ENCODE assay signal across 8 cellular contexts in the genomic region with DNA sequence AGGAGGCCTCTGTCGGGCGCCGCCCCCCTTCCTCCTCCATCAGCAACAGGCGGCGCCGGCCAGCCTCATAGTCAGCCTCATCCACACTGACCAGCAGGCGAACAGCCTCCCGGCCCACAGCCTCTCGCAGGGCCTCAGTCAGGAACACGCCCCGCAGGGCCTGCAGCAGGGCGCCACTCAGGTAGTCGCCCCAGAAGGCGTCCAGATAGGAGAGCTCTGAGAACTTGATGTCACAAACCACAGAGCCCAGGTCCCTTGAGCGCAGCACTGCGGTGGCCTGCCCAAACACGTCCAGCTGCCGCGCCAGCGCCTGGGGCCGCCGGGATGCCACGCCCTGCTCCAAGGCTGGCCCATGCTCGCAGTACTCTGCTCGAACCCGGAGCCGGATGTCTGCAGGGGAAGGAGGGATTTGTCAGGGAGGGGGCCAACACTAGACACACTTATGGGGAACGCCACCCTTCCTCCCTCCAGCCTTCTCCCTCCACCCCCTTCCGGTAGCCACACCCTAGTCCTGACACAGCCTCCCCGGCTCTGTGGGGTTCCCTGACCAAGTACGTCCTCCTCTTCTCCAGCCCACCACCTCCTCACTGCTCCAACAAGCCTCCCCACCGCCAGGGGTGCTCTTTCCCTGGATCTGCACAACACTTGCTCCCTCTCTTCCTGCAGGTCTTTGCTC. TPM values are rescaled to one million over a fixed set of nuclear protein-coding genes. Genes with fewer than 3 reads are reported as not detected.
DNase-seq lines count a peak whose midpoint lies in the region; ATAC-seq and TF ChIP-seq lines count a peak whose summit lies in the region.

No MANE protein-coding gene starts in this region.

- H3K4me1 ChIP-seq in OCI-LY3 (ENCODE audit: low read length), result peaks cover 61% of the 10 kb centered on the region
- peaks cover 26 to 44% of the 10 kb centered on the region in 2 donors for H3K4me1 ChIP-seq in mucosa of rectum (ENCODE audit: control insufficient read depth in 2 of 2, insufficient read depth in 2 of 2, low read length in 2 of 2)

- H3K36me3 Mint-ChIP-seq in activated naive CD8-positive, alpha-beta T cell, result peaks cover 13% of the 10 kb centered on the region

- H3K79me2 ChIP-seq in OCI-LY3 (ENCODE audit: low read length), result peaks cover 32% of the 10 kb centered on the region

- H2AFZ ChIP-seq in OCI-LY3 (ENCODE audit: low read depth, low read length), result no peak overlapping the region

- peak overlapping the region; percentile 21 for H3K4me2 ChIP-seq in OCI-LY3 (ENCODE audit: low read length)

- TF ChIP-seq CTCF in GM12873 (IDR thresholded peaks at IDR 0.05; ENCODE audit: insufficient read depth, low read depth, low read length, missing control alignments) (peak; percentile 66), OCI-LY3 (IDR thresholded peaks at IDR 0.05; ENCODE audit: low read depth, low read length) (peak; percentile 32)

- peaks cover 78% of the 10 kb centered on the region for H3K4me1 Mint-ChIP-seq in activated naive CD8-positive, alpha-beta T cell (ENCODE audit: low read depth)

- H3K9ac ChIP-seq in OCI-LY3 (ENCODE audit: low read length) (peak overlapping the region; percentile 12; the same call in 1 of the 2 replicates), mucosa of rectum (ENCODE audit: low read depth in 1 of 2, low read length in 2 of 2) (peak overlapping the region in 1 of 2 donors; percentile 54)

- H4K20me1 ChIP-seq in OCI-LY3 (ENCODE audit: insufficient read depth, low read length), result no peaks in the 10 kb centered on the region

- DNase-seq in H7 (peak; percentile 82), NCI-H1105 (lab: John Stamatoyannopoulos, UW) (no peak), pons (ENCODE audit: low spot score) (no peak)

- H3K9me3 ChIP-seq in OCI-LY3 (ENCODE audit: insufficient read depth, low read length) (no peaks in the 10 kb centered on the region), mucosa of rectum (ENCODE audit: control insufficient read depth in 2 of 2, low read length in 2 of 2) (no peaks in the 10 kb centered on the region)

- no peaks in the 10 kb centered on the region for H3K27me3 Mint-ChIP-seq in activated naive CD8-positive, alpha-beta T cell

- H3K27me3 ChIP-seq in H7 (ENCODE audit: control insufficient read depth, insufficient read depth, low read length) (no peaks in the 10 kb centered on the region), OCI-LY3 (ENCODE audit: low read depth, low read length) (no peaks in the 10 kb centered on the region), mucosa of rectum (ENCODE audit: control insufficient read depth in 2 of 2, insufficient read depth in 2 of 2, low read length in 2 of 2) (no peaks in the 10 kb centered on the region)

- no peaks in the 10 kb centered on the region for H3K9me3 Mint-ChIP-seq in activated naive CD8-positive, alpha-beta T cell (ENCODE audit: low read depth)

- peaks cover 29% of the 10 kb centered on the region for H3K36me3 ChIP-seq in H7 (replicated peaks; ENCODE audit: control insufficient read depth, insufficient read depth, low read length)
- H3K36me3 ChIP-seq in OCI-LY3 (replicated peaks; ENCODE audit: low read depth, low read length), result peaks cover 69% of the 10 kb centered on the region
- H3K36me3 ChIP-seq in mucosa of rectum (ENCODE audit: control insufficient read depth in 2 of 2, insufficient read depth in 2 of 2, low read length in 2 of 2), result peaks cover 47 to 74% of the 10 kb centered on the region in 2 donors

- no peak overlapping the region for H3K4me3 ChIP-seq in H7 (ENCODE audit: insufficient read depth, low read depth, low read length)
- H3K4me3 ChIP-seq in OCI-LY3 (ENCODE audit: low read length), result no peak overlapping the region
- H3K4me3 ChIP-seq in mucosa of rectum (ENCODE audit: low read length in 2 of 2), result peak overlapping the region in 1 of 2 donors; percentile 22

- no peak for ATAC-seq in HG03565 (IDR thresholded peaks at IDR 0.05; ENCODE audit: unreplicated experiment)

- peak overlapping the region; percentile 85 for H3K4me3 Mint-ChIP-seq in activated naive CD8-positive, alpha-beta T cell

- H3K27ac ChIP-seq in OCI-LY3 (ENCODE audit: low read length), result peak overlapping the region; percentile 93
- H3K27ac ChIP-seq in mucosa of rectum (ENCODE audit: low read depth in 2 of 2, low read length in 2 of 2), result peak overlapping the region; percentile 29 to 85

- peak overlapping the region; percentile 93 for H3K27ac Mint-ChIP-seq in activated naive CD8-positive, alpha-beta T cell

RNA-seq across cellular contexts. Expression of a gene that starts 17.9 kb away (rescaled TPM):
- total RNA-seq in H7 (2014; rRNA removed; shearing (Covaris generic)), result 58.0 and 63.6 TPM in 2 replicates

RNA-seq across cellular contexts. Expression of a gene that starts 20.5 kb away (rescaled TPM):
- total RNA-seq in H7 (2014; rRNA removed; shearing (Covaris generic)), result 14.6 and 16.1 TPM in 2 replicates

RNA-seq across cellular contexts. Expression of a gene that starts 42.8 kb away (rescaled TPM):
- 29.1 and 40.4 TPM in 2 replicates for total RNA-seq in H7 (2014; rRNA removed; shearing (Covaris generic))

RNA-seq across cellular contexts. Expression of a gene that starts 55.4 kb away (rescaled TPM):
- total RNA-seq in H7 (2014; rRNA removed; shearing (Covaris generic)), result 73.0 and 106 TPM in 2 replicates
